In the genomic region with DNA sequence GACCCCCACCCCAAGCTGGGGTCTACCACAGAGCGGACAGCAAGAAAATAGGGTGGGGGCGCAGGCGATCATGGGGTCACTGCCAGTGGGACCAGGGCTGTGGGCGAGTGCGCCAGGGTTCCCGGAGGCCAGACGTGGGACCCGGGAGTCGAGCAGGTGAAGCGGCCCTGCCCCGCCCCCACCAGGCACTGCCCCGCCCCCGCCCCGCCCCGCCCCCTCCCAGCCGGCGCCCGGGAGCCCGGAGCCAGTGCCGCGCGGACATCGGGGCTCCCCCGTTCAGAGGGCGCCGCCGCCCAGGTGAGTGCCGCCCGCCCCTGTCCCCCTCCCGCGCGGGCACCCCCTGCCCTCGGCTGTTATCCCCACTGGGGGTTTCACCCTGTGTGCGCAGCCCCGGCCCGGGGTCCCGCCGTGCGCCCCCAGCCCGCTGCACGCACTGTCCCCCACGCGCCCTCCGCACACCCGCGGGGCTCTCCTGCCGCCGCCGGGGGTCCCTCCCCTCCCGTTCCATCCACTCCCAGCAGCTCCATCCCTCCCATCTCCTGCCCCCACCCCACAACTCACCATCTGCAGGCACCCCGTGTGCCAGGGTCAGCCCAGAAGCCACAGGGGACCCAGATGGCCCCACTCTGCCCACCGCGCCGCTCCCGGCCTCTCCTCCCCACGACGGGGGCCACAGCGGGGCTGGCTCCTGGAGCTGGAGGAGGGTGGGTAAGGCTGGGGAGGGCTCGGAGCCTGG, we compare ENCODE assay signal across 26 cellular contexts.
DNase-seq lines count a peak whose midpoint lies in the region; ATAC-seq and TF ChIP-seq lines count a peak whose summit lies in the region.
"Had no signal": no experiment of that assay in that cellular context is flagged by ENCODE, and none has a peak within 500 bp of the region (broad histone marks: within the 10 kb centered on the region; RNA-seq: fewer than 3 reads in every experiment).

TSS of gene SSTR5 (plus strand) at position 222 of the 736 bp plus-strand sequence. CDS start 6,122 bp downstream, outside the sequence.

- H3K36me3 ChIP-seq in iPS DF 6.9 (ENCODE audit: control insufficient read depth, insufficient read depth, low read length), result no peaks in the 10 kb centered on the region
- H3K36me3 ChIP-seq: transverse colon had no signal

- H3K4me3 Mint-ChIP-seq in stimulated activated naive CD8-positive, alpha-beta T cell treated with anti-CD3 and anti-CD28 coated beads, Interleukin-15, amount 100 ng/mL, for 72 hours, result no peak within 1 kb of the TSS
- H3K4me3 Mint-ChIP-seq: activated CD4-positive, alpha-beta T cell treated with anti-CD3 and anti-CD28 coated beads, Interleukin-2, amount 10 ng/mL, durations not matched to agents 7 days and 5 days; activated CD8-positive, alpha-beta memory T cell treated with anti-CD3 and anti-CD28 coated beads, Interleukin-2, amount 10 ng/mL, durations not matched to agents 7 days and 5 days; activated naive CD8-positive, alpha-beta T cell treated with anti-CD3 and anti-CD28 coated beads, Interleukin-2, amount 50 U/mL, for 24 hours; mesothelial cell of epicardium; naive thymus-derived CD4-positive, alpha-beta T cell had no signal

- peak within 1 kb of the TSS; percentile 46; the same call in 1 of the 2 replicates for H3K4me3 ChIP-seq in iPS DF 6.9 (ENCODE audit: low read length)
- H3K4me3 ChIP-seq: GM12878, skin epidermis, transverse colon had no signal

- H3K4me1 Mint-ChIP-seq in stimulated activated naive CD8-positive, alpha-beta T cell treated with anti-CD3 and anti-CD28 coated beads, Interleukin-15, amount 100 ng/mL, for 72 hours, result peaks cover 3% of the 10 kb centered on the region
- H3K4me1 Mint-ChIP-seq: mesothelial cell of epicardium had no signal

- H3K27me3 Mint-ChIP-seq in stimulated activated naive CD8-positive, alpha-beta T cell treated with anti-CD3 and anti-CD28 coated beads, Interleukin-15, amount 100 ng/mL, for 72 hours, result peaks cover 88% of the 10 kb centered on the region

- TF ChIP-seq CTCF in VCaP (conservative IDR thresholded peaks at IDR 0.05), result no peak

- H3K9me3 ChIP-seq in iPS DF 6.9 (ENCODE audit: control insufficient read depth, insufficient read depth, low read length), result no peaks in the 10 kb centered on the region
- H3K9me3 ChIP-seq: transverse colon had no signal

- H3K27ac Mint-ChIP-seq in stimulated activated naive CD8-positive, alpha-beta T cell treated with anti-CD3 and anti-CD28 coated beads, Interleukin-15, amount 100 ng/mL, for 72 hours, result no peak within 1 kb of the TSS
- H3K27ac Mint-ChIP-seq: activated CD4-positive, alpha-beta T cell treated with anti-CD3 and anti-CD28 coated beads, Interleukin-2, amount 10 ng/mL, durations not matched to agents 7 days and 5 days; activated CD8-positive, alpha-beta memory T cell treated with anti-CD3 and anti-CD28 coated beads, Interleukin-2, amount 10 ng/mL, durations not matched to agents 7 days and 5 days; activated naive CD8-positive, alpha-beta T cell treated with anti-CD3 and anti-CD28 coated beads, Interleukin-2, amount 50 U/mL, for 24 hours; mesothelial cell of epicardium; naive thymus-derived CD4-positive, alpha-beta T cell had no signal

- ATAC-seq in stimulated activated naive CD8-positive, alpha-beta T cell treated with anti-CD3 and anti-CD28 coated beads, Interleukin-15, amount 100 ng/mL, for 72 hours, result peak; percentile 18
- no peak for ATAC-seq in stimulated activated naive CD8-positive, alpha-beta T cell treated with anti-CD3 and anti-CD28 coated beads, Interleukin-15, Interleukin-2, amounts not matched to agents 100 U/mL and 50 U/mL, for 24 hours
- ATAC-seq in HG02870 (IDR thresholded peaks at IDR 0.05; ENCODE audit: unreplicated experiment) (no peak), SK-N-SH treated with all-trans-retinoic acid at 6 μM for 48 hours (no peak)
- ATAC-seq: activated CD8-positive, alpha-beta memory T cell treated with anti-CD3 and anti-CD28 coated beads, Interleukin-2, amount 10 ng/mL, durations not matched to agents 7 days and 5 days; activated naive CD8-positive, alpha-beta T cell treated with anti-CD3 and anti-CD28 coated beads, Interleukin-2, amount 50 U/mL, for 24 hours; esophagus mucosa; GM12878; naive thymus-derived CD4-positive, alpha-beta T cell had no signal

- H3K27ac ChIP-seq in VCaP, result peak within 1 kb of the TSS; percentile 69
- H3K27ac ChIP-seq in iPS DF 6.9 (ENCODE audit: low read length), result no peak within 1 kb of the TSS
- H3K27ac ChIP-seq: KMS-11, skin epidermis, transverse colon had no signal

- no peaks in the 10 kb centered on the region; the same call in 1 of the 2 replicates for H3K27me3 ChIP-seq in iPS DF 6.9 (ENCODE audit: control insufficient read depth, insufficient read depth, low read length)

- no peak for DNase-seq in stimulated activated naive CD8-positive, alpha-beta T cell treated with anti-CD3 and anti-CD28 coated beads, Interleukin-15, amount 100 ng/mL, for 72 hours
- DNase-seq in stimulated activated naive CD8-positive, alpha-beta T cell treated with anti-CD3 and anti-CD28 coated beads, Interleukin-15, Interleukin-2, amounts not matched to agents 100 U/mL and 50 U/mL, for 24 hours, result no peak
- DNase-seq in iPS DF 6.9 (ENCODE audit: low read depth, low spot score) (no peak), OCI-M2 (lab: John Stamatoyannopoulos, UW; ENCODE audit: unreplicated experiment) (no peak)
- DNase-seq: activated CD4-positive, alpha-beta T cell treated with anti-CD3 and anti-CD28 coated beads, Interleukin-2, amount 10 ng/mL, durations not matched to agents 7 days and 5 days; activated CD8-positive, alpha-beta memory T cell treated with anti-CD3 and anti-CD28 coated beads, Interleukin-2, amount 10 ng/mL, durations not matched to agents 7 days and 5 days; activated naive CD8-positive, alpha-beta T cell treated with anti-CD3 and anti-CD28 coated beads, Interleukin-2, amount 50 U/mL, for 24 hours; activated T-cell treated with anti-CD3 and anti-CD28 coated beads, Interleukin-2, amount 50 U/mL, for 48 hours; central memory CD4-positive, alpha-beta T cell; foreskin fibroblast; GOT3; islet precursor cell; MM.1S; naive thymus-derived CD4-positive, alpha-beta T cell; NCI-H2029 treated with DMSO at 0.1 percent for 48 hours; OCI-M1; SHP77; transverse colon had no signal

- H3K9me3 Mint-ChIP-seq in stimulated activated naive CD8-positive, alpha-beta T cell treated with anti-CD3 and anti-CD28 coated beads, Interleukin-15, amount 100 ng/mL, for 72 hours, result peaks cover 0 to 2% of the 10 kb centered on the region in 2 donors
- H3K9me3 Mint-ChIP-seq: activated CD4-positive, alpha-beta T cell treated with anti-CD3 and anti-CD28 coated beads, Interleukin-2, amount 10 ng/mL, durations not matched to agents 7 days and 5 days; activated naive CD8-positive, alpha-beta T cell treated with anti-CD3 and anti-CD28 coated beads, Interleukin-2, amount 50 U/mL, for 24 hours; mesothelial cell of epicardium had no signal

- H3K4me1 ChIP-seq in iPS DF 6.9 (ENCODE audit: control insufficient read depth, insufficient read depth, low read length), result peaks cover 7% of the 10 kb centered on the region; the same call in 1 of the 2 replicates
- H3K4me1 ChIP-seq: transverse colon had no signal

- WGBS in iPS DF 6.9 (ENCODE audit: insufficient coverage, insufficient read length), result no CpG with 5 or more reads among the region's 59 CpGs

TF ChIP-seq in SK-N-SH treated with all-trans-retinoic acid at 6 μM for 48 hours, 23 proteins besides CTCF, POLR2A, EP300 and RAD21:
- TF ChIP-seq, protein P1, sequence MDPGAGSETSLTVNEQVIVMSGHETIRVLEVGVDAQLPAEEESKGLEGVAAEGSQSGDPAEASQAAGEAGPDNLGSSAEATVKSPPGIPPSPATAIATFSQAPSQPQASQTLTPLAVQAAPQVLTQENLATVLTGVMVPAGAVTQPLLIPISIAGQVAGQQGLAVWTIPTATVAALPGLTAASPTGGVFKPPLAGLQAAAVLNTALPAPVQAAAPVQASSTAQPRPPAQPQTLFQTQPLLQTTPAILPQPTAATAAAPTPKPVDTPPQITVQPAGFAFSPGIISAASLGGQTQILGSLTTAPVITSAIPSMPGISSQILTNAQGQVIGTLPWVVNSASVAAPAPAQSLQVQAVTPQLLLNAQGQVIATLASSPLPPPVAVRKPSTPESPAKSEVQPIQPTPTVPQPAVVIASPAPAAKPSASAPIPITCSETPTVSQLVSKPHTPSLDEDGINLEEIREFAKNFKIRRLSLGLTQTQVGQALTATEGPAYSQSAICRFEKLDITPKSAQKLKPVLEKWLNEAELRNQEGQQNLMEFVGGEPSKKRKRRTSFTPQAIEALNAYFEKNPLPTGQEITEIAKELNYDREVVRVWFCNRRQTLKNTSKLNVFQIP (CRISPR knock-in tag; IDR thresholded peaks at IDR 0.05; ENCODE audit: borderline replicate concordance, low read depth), result no peak
- TF ChIP-seq BACH2 (CRISPR knock-in tag; IDR thresholded peaks at IDR 0.05; ENCODE audit: borderline replicate concordance), result no peak
- no peak for TF ChIP-seq ARNTL (CRISPR knock-in tag; IDR thresholded peaks at IDR 0.05; ENCODE audit: borderline replicate concordance, low read depth)
- TF ChIP-seq ISL1 (CRISPR knock-in tag; IDR thresholded peaks at IDR 0.05), result no peak
- no peak for TF ChIP-seq RARB (CRISPR knock-in tag; IDR thresholded peaks at IDR 0.05)
- TF ChIP-seq, protein P2, sequence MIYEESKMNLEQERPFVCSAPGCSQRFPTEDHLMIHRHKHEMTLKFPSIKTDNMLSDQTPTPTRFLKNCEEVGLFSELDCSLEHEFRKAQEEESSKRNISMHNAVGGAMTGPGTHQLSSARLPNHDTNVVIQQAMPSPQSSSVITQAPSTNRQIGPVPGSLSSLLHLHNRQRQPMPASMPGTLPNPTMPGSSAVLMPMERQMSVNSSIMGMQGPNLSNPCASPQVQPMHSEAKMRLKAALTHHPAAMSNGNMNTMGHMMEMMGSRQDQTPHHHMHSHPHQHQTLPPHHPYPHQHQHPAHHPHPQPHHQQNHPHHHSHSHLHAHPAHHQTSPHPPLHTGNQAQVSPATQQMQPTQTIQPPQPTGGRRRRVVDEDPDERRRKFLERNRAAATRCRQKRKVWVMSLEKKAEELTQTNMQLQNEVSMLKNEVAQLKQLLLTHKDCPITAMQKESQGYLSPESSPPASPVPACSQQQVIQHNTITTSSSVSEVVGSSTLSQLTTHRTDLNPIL (CRISPR knock-in tag; IDR thresholded peaks at IDR 0.05; ENCODE audit: low read depth), result no peak
- no peak for TF ChIP-seq GLIS3 (CRISPR knock-in tag; IDR thresholded peaks at IDR 0.05)
- no peak for TF ChIP-seq PPARA (CRISPR knock-in tag; IDR thresholded peaks at IDR 0.05; ENCODE audit: borderline replicate concordance)
- TF ChIP-seq ESRRG (CRISPR knock-in tag; IDR thresholded peaks at IDR 0.05), result no peak
- TF ChIP-seq TOX (CRISPR knock-in tag; IDR thresholded peaks at IDR 0.05; ENCODE audit: borderline replicate concordance), result no peak
- no peak for TF ChIP-seq CSDC2 (CRISPR knock-in tag; IDR thresholded peaks at IDR 0.05)
- no peak for TF ChIP-seq ZFP30 (CRISPR knock-in tag; IDR thresholded peaks at IDR 0.05)
